ENCODE assay signal across 21 cellular contexts in genomic region chr13:59468396-59468795, GRCh38.
"Had no signal": no experiment of that assay in that cellular context is flagged by ENCODE, and none has a peak within 500 bp of the region (broad histone marks: within the 10 kb centered on the region; RNA-seq: fewer than 3 reads in every experiment).

No MANE protein-coding gene starts in this region.

- H3K27ac ChIP-seq: Peyer's patch, SJSA1, WERI-Rb-1 had no signal

- H3K9me3 ChIP-seq: Peyer's patch, SJSA1 had no signal

- ATAC-seq: activated CD4-positive, alpha-beta T cell treated with anti-CD3 and anti-CD28 coated beads for 36 hours; activated T-cell treated with anti-CD3 and anti-CD28 coated beads, Interleukin-2, amount 50 U/mL, for 4 hours; activated T-helper 17 cell treated with anti-CD3 and anti-CD28 coated beads, Interleukin-2, amount 50 U/mL, for 72 hours; SK-N-SH treated with all-trans-retinoic acid at 6 μM for 48 hours had no signal

- H3K36me3 ChIP-seq: Peyer's patch, SJSA1, WERI-Rb-1 had no signal

- H3K4me3 ChIP-seq: Peyer's patch, SJSA1 had no signal

- H3K27me3 ChIP-seq: Peyer's patch, SJSA1 had no signal

- DNase-seq: activated CD4-positive, alpha-beta T cell treated with anti-CD3 and anti-CD28 coated beads for 36 hours; activated CD4-positive, alpha-beta T cell treated with anti-CD3 and anti-CD28 coated beads, Interleukin-2, amount 50 U/mL, for 4 hours; activated gamma-delta T cell; activated naive CD4-positive, alpha-beta T cell treated with anti-CD3 and anti-CD28 coated beads for 36 hours; activated T-cell treated with anti-CD3 and anti-CD28 coated beads, Interleukin-2, amount 50 U/mL, for 4 hours; caudate nucleus; Karpas-422; MM.1S; NCI-H1105; NCI-H1436; NCI-H187; NCI-H2081; NCI-H446; NCI-H524; Peyer's patch; SHP77; SW 1271; WERI-Rb-1 had no signal

- H3K4me1 ChIP-seq: Peyer's patch, SJSA1 had no signal
